Comparison of ENCODE assay signal across 8 cellular contexts in genomic region chr6:154154389-154154967, GRCh38.
DNase-seq lines count a peak whose midpoint lies in the region; ATAC-seq and TF ChIP-seq lines count a peak whose summit lies in the region.

No MANE protein-coding gene starts in this region.

- CTCF ChIA-PET in A673 (lab: Charles Lee): interaction anchor here (0.6 to 0.7 kb wide), 3 partner anchors 217 to 418 kb away, joined by 3 to 4 read pairs (median 3); no protein-coding TSS in a partner anchor

- no peak for TF ChIP-seq EP300 in stomach (IDR thresholded peaks at IDR 0.05)

- intact Hi-C loops in A673 (cut with micrococcal nuclease; ENCODE audit: unreplicated experiment) (loop anchor here (2.0 to 10.0 kb wide), 6 partner anchors 216 to 1020 kb away; partner anchors contain the start of gene CNKSR3), colonic mucosa (cut with DNase I) (loop anchor here (5.0 to 10.0 kb wide), 2 partner anchors 210 to 253 kb away; no protein-coding TSS in a partner anchor), mucosa of descending colon (cut with DNase I, micrococcal nuclease) (loop anchor here in 1 of 2 donors (5.0 kb wide), 1 partner anchor 123 kb away; no protein-coding TSS in a partner anchor), stomach (cut with DNase I; ENCODE audit: low total_unique reads) (no loop called here)

- H3K4me3 ChIP-seq in A673 (ENCODE audit: low read depth, low read length, poor library complexity, severe bottlenecking) (no peak overlapping the region), colonic mucosa (no peak overlapping the region), mucosa of descending colon (no peak overlapping the region), stomach (no peak overlapping the region)

- H3K36me3 ChIP-seq in A673 (ENCODE audit: insufficient read depth, low read length, poor library complexity, severe bottlenecking) (no peaks in the 10 kb centered on the region), colonic mucosa (no peaks in the 10 kb centered on the region), mucosa of descending colon (ENCODE audit: low read depth) (no peaks in the 10 kb centered on the region), stomach (no peaks in the 10 kb centered on the region)

- H3K9ac ChIP-seq in colonic mucosa (ENCODE audit: low read depth in 2 of 2, low read length in 2 of 2): no peak overlapping the region

- no peaks in the 10 kb centered on the region for H3K9me3 ChIP-seq in A673 (ENCODE audit: low read depth, low read length, poor library complexity, severe bottlenecking)
- H3K9me3 ChIP-seq in colonic mucosa: no peaks in the 10 kb centered on the region
- no peaks in the 10 kb centered on the region for H3K9me3 ChIP-seq in mucosa of descending colon
- H3K9me3 ChIP-seq in stomach: no peaks in the 10 kb centered on the region

- POLR2A ChIA-PET in A673 (lab: Charles Lee; ENCODE audit: low non-redundant PET): no interaction called here

- TF ChIP-seq POLR2A in stomach (IDR thresholded peaks at IDR 0.05): no peak

- ATAC-seq in mucosa of descending colon (peak; percentile 56), HG02610 (IDR thresholded peaks at IDR 0.05; ENCODE audit: unreplicated experiment) (no peak)

- TF ChIP-seq CTCF in A673 (conservative IDR thresholded peaks at IDR 0.05; ENCODE audit: low read depth, low read length): peak; percentile 80
- peak; percentile 40; the same call in 1 of the 2 replicates for TF ChIP-seq CTCF in GM12874 (IDR thresholded peaks at IDR 0.05; ENCODE audit: insufficient read depth, low read depth, low read length)
- peak; percentile 76 for TF ChIP-seq CTCF in colonic mucosa (IDR thresholded peaks at IDR 0.05)
- peak; percentile 41 for TF ChIP-seq CTCF in mucosa of descending colon (IDR thresholded peaks at IDR 0.05)
- peak in 5 of 7 experiments; percentile 30 to 80 (median 77) for TF ChIP-seq CTCF in stomach (IDR thresholded peaks at IDR 0.05)

- no peaks in the 10 kb centered on the region for H3K27me3 ChIP-seq in A673 (replicated peaks; ENCODE audit: insufficient read depth, low read depth, low read length, poor library complexity)
- no peaks in the 10 kb centered on the region for H3K27me3 ChIP-seq in colonic mucosa
- H3K27me3 ChIP-seq in stomach: no peaks in the 10 kb centered on the region

- BruUV-seq in A673 (replicated peaks; lab: Mats Ljungman, UMichigan): no TSS peak

- peaks cover 7% of the 10 kb centered on the region for H3K4me1 ChIP-seq in A673 (ENCODE audit: insufficient read depth, low read length, poor library complexity, severe bottlenecking)
- H3K4me1 ChIP-seq in colonic mucosa: peaks cover 4% of the 10 kb centered on the region
- H3K4me1 ChIP-seq in mucosa of descending colon (ENCODE audit: low read depth): no peaks in the 10 kb centered on the region
- H3K4me1 ChIP-seq in stomach: peaks cover 0 to 33% (median 22%) of the 10 kb centered on the region in 4 donors

- DNase-seq in A673 (ENCODE audit: low spot score): peak; percentile 75
- peak; percentile 40 for DNase-seq in NCI-H2196 treated with DMSO at 0.1 percent for 48 hours (lab: John Stamatoyannopoulos, UW; ENCODE audit: unreplicated experiment)
- peak; percentile 30 to 60 for DNase-seq in activated CD4-positive, alpha-beta T cell treated with anti-CD3 and anti-CD28 coated beads for 24 hours (ENCODE audit: low read depth in 2 of 2)
- peak; percentile 61 for DNase-seq in colonic mucosa
- DNase-seq in mucosa of descending colon: peak in 1 of 3 donors; percentile 83
- DNase-seq in stomach: peak; percentile 78

- 29 to 33% (median 32%) methylated on average over 6 of the region's 6 CpGs for WGBS in stomach, 5 donors

- H3K27ac ChIP-seq in A673 (ENCODE audit: low read depth, low read length, poor library complexity, severe bottlenecking) (no peak overlapping the region), colonic mucosa (no peak overlapping the region), stomach (no peak overlapping the region)
